In the genomic region with DNA sequence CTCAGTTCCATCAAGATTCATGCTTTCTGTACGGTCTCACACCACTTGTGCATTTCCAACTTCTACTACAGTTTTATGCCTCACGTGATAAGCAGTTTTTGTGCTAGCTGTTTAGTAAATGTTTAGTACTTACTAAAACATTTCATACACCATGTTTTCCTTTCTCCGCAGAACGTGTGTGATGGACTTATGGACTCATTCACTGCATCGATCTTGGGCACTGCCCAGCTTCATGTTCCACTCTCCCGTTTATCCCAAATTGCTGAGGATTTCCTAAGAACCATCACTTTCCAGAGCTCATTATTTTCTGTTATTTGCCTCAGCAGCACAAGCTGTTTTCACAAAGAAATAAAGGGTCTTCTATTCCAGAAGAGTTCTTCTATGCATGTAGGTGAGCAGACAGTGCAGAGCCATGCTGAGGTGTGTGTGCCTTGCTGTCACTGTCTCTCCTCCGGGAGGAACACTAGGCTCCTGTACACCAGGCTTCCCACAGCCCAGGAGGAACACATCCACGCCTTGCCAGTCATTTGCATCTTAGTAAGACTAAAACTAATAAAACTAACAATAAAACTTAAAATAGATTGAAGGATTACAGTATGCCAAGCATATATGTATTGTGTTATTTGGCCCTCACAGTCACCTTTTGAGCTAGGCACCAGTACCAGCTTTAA, we compare ENCODE assay signal across 1 cellular context.
TF ChIP-seq lines count a peak whose summit lies in the region.

No MANE protein-coding gene starts in this region.

TF ChIP-seq in endothelial cell of umbilical vein, 7 proteins besides CTCF, POLR2A, EP300 and RAD21 (continued from another document):
- TF ChIP-seq POLR2AphosphoS5 (IDR thresholded peaks at IDR 0.05; ENCODE audit: insufficient read depth, low read depth, low read length): no peak
- TF ChIP-seq GATA2 (IDR thresholded peaks at IDR 0.05; ENCODE audit: insufficient read depth, insufficient read length, low read depth, low read length): no peak
